In the genomic region with DNA sequence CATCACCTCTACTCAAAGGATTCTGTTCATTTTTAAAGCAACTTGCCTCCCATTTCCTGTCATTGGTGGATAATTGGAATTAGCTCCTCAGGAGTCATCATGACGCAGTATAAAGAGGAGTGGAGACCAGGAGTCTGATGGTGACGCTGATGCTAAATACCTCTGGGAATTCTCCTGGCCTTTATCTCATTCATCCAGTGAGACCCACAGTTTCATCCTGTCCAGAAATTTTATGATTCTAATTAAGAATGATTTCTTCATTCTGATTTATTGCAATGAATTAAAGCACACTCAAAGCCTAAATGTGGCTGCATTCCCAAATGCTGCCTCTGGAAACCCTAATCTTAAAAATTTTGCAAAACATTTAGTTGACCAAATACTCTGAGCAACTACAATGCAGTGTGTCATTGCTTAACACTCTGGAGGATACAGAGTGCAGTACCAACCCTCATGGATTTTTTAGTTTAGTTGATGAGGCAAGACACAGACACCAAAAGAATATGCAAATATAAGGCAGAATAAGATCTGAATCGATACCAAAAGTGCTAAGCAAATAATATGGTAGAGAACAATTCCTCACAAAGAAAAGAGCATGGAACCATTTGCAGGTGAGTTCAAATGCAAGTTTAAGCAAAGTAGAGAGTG, we compare ENCODE assay signal across 23 cellular contexts.
A peak's percentile ranks its signal among the peaks of the same experiment; 100 is the strongest.
DNase-seq lines count a peak whose midpoint lies in the region; ATAC-seq and TF ChIP-seq lines count a peak whose summit lies in the region.
"Had no signal": no experiment of that assay in that cellular context is flagged by ENCODE, and none has a peak within 500 bp of the region (broad histone marks: within the 10 kb centered on the region; RNA-seq: fewer than 3 reads in every experiment).

No MANE protein-coding gene starts in this region.

- H3K4me2 ChIP-seq in GM23248 (ENCODE audit: unreplicated experiment): no peak overlapping the region

- no peaks in the 10 kb centered on the region for H4K20me1 ChIP-seq in GM23248 (ENCODE audit: insufficient read depth)

- no peak for ATAC-seq in HG03280 (IDR thresholded peaks at IDR 0.05; ENCODE audit: unreplicated experiment)

- no peak overlapping the region for H3K4me3 ChIP-seq in A673 (ENCODE audit: low read depth, low read length, poor library complexity, severe bottlenecking)
- H3K4me3 ChIP-seq in GM23248: no peak overlapping the region
- H3K4me3 ChIP-seq in fibroblast of the aortic adventitia (ENCODE audit: low read depth, low read length): no peak overlapping the region
- no peak overlapping the region for H3K4me3 ChIP-seq in coronary artery
- H3K4me3 ChIP-seq: SJCRH30 had no signal

- no peak overlapping the region for H3K27ac ChIP-seq in A673 (ENCODE audit: low read depth, low read length, poor library complexity, severe bottlenecking)
- H3K27ac ChIP-seq in GM23248: no peak overlapping the region
- no peak overlapping the region for H3K27ac ChIP-seq in coronary artery
- H3K27ac ChIP-seq: HL-60, SJCRH30 had no signal

- peak; percentile 67 for DNase-seq in A172 (ENCODE audit: low spot score)
- peak; percentile 11 for DNase-seq in A673 (ENCODE audit: low spot score)
- peak; percentile 13 for DNase-seq in GM23248
- DNase-seq in fibroblast of the aortic adventitia (ENCODE audit: low read depth): peak; percentile 66
- DNase-seq in AG08396 (ENCODE audit: low spot score): no peak
- DNase-seq in coronary artery (ENCODE audit: low spot score): no peak
- no peak for DNase-seq in NCI-H2227 (lab: John Stamatoyannopoulos, UW; ENCODE audit: unreplicated experiment)
- DNase-seq: C1 segment of cervical spinal cord; CD4-positive, alpha-beta memory T cell; COR-L47; DMS53; HCEC 1CT; Kasumi-1; NCI-H1092 treated with DMSO at 0.1 percent for 48 hours; NCI-H1436 treated with DMSO at 0.1 percent for 48 hours; NCI-H1930; NCI-H2107; NCI-H446; NCI-H524 treated with DMSO at 0.1 percent for 48 hours; NCI-H774; SJCRH30 had no signal

- H3K36me3 ChIP-seq in A673 (ENCODE audit: insufficient read depth, low read length, poor library complexity, severe bottlenecking): no peaks in the 10 kb centered on the region
- no peaks in the 10 kb centered on the region for H3K36me3 ChIP-seq in GM23248 (ENCODE audit: low read depth)
- H3K36me3 ChIP-seq: SJCRH30 had no signal

- no peak overlapping the region for H3K9ac ChIP-seq in GM23248

- in situ Hi-C loops in GM23248 (cut with MboI): loop anchor here (25.0 kb wide), 2 partner anchors 404 to 1196 kb away; partner anchors contain the start of gene MEIS1

- BruUV-seq in A673 (replicated peaks; lab: Mats Ljungman, UMichigan): no TSS peak

- H3K4me1 ChIP-seq in A673 (ENCODE audit: insufficient read depth, low read length, poor library complexity, severe bottlenecking): no peaks in the 10 kb centered on the region
- H3K4me1 ChIP-seq in GM23248 (ENCODE audit: insufficient read depth): no peaks in the 10 kb centered on the region
- H3K4me1 ChIP-seq: SJCRH30 had no signal

- H2AFZ ChIP-seq in GM23248: no peak overlapping the region

- POLR2A ChIA-PET in A673 (lab: Charles Lee; ENCODE audit: low non-redundant PET): no interaction called here

- CTCF ChIA-PET in A673 (lab: Charles Lee): no interaction called here

- no peaks in the 10 kb centered on the region for H3K79me2 ChIP-seq in GM23248 (ENCODE audit: insufficient read depth)

- WGBS in GM23248 (ENCODE audit: low coverage in 1 of 2, low lambda C conversion rate in 2 of 2, missing lambda C conversion rate in 2 of 2), 2 experiments: 56 to 61% methylated on average over 3 of the region's 3 CpGs

- TF ChIP-seq CTCF in A673 (conservative IDR thresholded peaks at IDR 0.05; ENCODE audit: low read depth, low read length): no peak
- peak; percentile 8 for TF ChIP-seq CTCF in fibroblast of the aortic adventitia (IDR thresholded peaks at IDR 0.05; ENCODE audit: insufficient read depth, low read length)
- TF ChIP-seq CTCF in coronary artery (IDR thresholded peaks at IDR 0.05): no peak

- H3K9me2 ChIP-seq in GM23248 (ENCODE audit: insufficient read depth): no peaks in the 10 kb centered on the region

- no peaks in the 10 kb centered on the region for H3K27me3 ChIP-seq in A673 (replicated peaks; ENCODE audit: insufficient read depth, low read depth, low read length, poor library complexity)
- H3K27me3 ChIP-seq in GM23248 (replicated peaks; ENCODE audit: insufficient read depth): no peaks in the 10 kb centered on the region
- H3K27me3 ChIP-seq: SJCRH30 had no signal

- intact Hi-C loops in A673 (cut with micrococcal nuclease; ENCODE audit: unreplicated experiment): no loop called here

- no peaks in the 10 kb centered on the region for H3F3A ChIP-seq in GM23248 (ENCODE audit: insufficient read depth)

- no peaks in the 10 kb centered on the region for H3K9me3 ChIP-seq in A673 (ENCODE audit: low read depth, low read length, poor library complexity, severe bottlenecking)
- no peaks in the 10 kb centered on the region for H3K9me3 ChIP-seq in GM23248 (ENCODE audit: low read depth)
- H3K9me3 ChIP-seq: SJCRH30 had no signal

Comparison
In these comparisons a context has a peak if more than half of its experiments do, and no peak if none do; other contexts are left out.
1. DNase-seq: peak in A172 (single experiment), A673 (single experiment), GM23248 (single experiment) and fibroblast of the aortic adventitia (single experiment); none in AG08396 (single experiment), coronary artery (single experiment) and NCI-H2227 (single experiment).